In the genomic region with DNA sequence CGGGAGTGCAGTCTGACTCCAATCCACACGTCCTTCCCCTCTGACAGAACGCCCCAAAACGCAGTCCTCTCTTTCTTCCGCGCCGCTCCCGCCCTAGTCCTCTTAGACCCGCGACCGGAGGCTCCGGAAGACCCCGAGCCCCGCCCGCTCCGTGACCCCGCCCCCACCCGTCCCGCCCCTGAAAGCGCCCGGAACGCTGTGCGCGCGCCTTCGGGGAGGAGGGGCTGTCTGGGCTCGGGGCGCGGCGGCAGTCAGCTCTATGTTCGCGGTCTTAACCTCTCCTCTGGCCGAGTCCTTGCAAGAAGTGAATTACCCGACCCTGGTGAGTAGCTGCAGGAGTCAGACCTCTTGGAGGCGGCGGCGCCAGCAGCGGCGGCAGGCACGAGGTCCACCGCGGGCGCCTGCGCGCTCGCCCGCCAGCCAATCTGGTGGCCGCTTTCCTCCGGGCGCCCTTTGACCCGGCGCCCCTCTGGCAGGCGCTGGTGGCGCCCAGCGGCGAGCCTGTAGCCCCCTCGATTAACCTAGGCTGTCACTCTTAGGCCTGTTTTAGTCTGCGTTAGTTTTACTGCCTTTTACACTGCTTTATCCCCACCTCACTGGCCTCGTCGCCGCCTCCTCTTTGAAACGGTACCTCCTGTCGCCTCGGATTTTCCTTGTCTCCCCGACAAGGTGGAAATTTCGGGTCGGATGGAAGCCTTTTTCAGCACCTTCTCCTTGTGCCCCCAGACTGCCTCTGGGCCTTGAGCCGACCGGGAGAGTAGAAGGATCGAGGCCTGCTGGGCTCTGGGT, we compare ENCODE assay signal across 1 cellular context.
A peak's percentile ranks its signal among the peaks of the same experiment; 100 is the strongest.
TF ChIP-seq lines count a peak whose summit lies in the region.

A gene with protein sequence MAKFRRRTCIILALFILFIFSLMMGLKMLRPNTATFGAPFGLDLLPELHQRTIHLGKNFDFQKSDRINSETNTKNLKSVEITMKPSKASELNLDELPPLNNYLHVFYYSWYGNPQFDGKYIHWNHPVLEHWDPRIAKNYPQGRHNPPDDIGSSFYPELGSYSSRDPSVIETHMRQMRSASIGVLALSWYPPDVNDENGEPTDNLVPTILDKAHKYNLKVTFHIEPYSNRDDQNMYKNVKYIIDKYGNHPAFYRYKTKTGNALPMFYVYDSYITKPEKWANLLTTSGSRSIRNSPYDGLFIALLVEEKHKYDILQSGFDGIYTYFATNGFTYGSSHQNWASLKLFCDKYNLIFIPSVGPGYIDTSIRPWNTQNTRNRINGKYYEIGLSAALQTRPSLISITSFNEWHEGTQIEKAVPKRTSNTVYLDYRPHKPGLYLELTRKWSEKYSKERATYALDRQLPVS (plus strand): TSS at position 219 of the 789 bp plus-strand sequence. CDS start 8,905 bp downstream, outside the sequence.

TF ChIP-seq in HCT116, 20 proteins besides CTCF, POLR2A, EP300 and RAD21 (continued from another document):
- TF ChIP-seq, protein P1, sequence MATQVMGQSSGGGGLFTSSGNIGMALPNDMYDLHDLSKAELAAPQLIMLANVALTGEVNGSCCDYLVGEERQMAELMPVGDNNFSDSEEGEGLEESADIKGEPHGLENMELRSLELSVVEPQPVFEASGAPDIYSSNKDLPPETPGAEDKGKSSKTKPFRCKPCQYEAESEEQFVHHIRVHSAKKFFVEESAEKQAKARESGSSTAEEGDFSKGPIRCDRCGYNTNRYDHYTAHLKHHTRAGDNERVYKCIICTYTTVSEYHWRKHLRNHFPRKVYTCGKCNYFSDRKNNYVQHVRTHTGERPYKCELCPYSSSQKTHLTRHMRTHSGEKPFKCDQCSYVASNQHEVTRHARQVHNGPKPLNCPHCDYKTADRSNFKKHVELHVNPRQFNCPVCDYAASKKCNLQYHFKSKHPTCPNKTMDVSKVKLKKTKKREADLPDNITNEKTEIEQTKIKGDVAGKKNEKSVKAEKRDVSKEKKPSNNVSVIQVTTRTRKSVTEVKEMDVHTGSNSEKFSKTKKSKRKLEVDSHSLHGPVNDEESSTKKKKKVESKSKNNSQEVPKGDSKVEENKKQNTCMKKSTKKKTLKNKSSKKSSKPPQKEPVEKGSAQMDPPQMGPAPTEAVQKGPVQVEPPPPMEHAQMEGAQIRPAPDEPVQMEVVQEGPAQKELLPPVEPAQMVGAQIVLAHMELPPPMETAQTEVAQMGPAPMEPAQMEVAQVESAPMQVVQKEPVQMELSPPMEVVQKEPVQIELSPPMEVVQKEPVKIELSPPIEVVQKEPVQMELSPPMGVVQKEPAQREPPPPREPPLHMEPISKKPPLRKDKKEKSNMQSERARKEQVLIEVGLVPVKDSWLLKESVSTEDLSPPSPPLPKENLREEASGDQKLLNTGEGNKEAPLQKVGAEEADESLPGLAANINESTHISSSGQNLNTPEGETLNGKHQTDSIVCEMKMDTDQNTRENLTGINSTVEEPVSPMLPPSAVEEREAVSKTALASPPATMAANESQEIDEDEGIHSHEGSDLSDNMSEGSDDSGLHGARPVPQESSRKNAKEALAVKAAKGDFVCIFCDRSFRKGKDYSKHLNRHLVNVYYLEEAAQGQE (IDR thresholded peaks at IDR 0.05; ENCODE audit: low read depth) = no peak
- TF ChIP-seq TCF7L2 (IDR thresholded peaks at IDR 0.05; ENCODE audit: borderline replicate concordance, extremely low read depth, insufficient read depth, insufficient read length) = no peak
- peak; percentile 80 for TF ChIP-seq MAX (IDR thresholded peaks at IDR 0.05)
- TF ChIP-seq SIN3A (IDR thresholded peaks at IDR 0.05; ENCODE audit: low read depth) = peak; percentile 27; the same call in 1 of the 2 replicates
- no peak for TF ChIP-seq CEBPB (IDR thresholded peaks at IDR 0.05; ENCODE audit: low read depth)
- no peak for TF ChIP-seq EZH2 (IDR thresholded peaks at IDR 0.05)
- TF ChIP-seq EGR1 (IDR thresholded peaks at IDR 0.05; ENCODE audit: low read depth) = no peak
- no peak for TF ChIP-seq YY1 (IDR thresholded peaks at IDR 0.05; ENCODE audit: extremely low read depth, insufficient replicate concordance, low read depth, low read length)
- TF ChIP-seq ZFX (IDR thresholded peaks at IDR 0.05) = peak; percentile 60; the same call in 1 of the 2 replicates
- TF ChIP-seq FOSL1 (IDR thresholded peaks at IDR 0.05; ENCODE audit: low read depth) = no peak
- no peak for TF ChIP-seq CBX3 (IDR thresholded peaks at IDR 0.05; ENCODE audit: low read depth)
- peak; percentile 65 for TF ChIP-seq POLR2AphosphoS5 (IDR thresholded peaks at IDR 0.05; ENCODE audit: low read depth, low read length)
- TF ChIP-seq, protein P2, sequence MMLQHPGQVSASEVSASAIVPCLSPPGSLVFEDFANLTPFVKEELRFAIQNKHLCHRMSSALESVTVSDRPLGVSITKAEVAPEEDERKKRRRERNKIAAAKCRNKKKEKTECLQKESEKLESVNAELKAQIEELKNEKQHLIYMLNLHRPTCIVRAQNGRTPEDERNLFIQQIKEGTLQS (IDR thresholded peaks at IDR 0.05) = no peak
